In the genomic region with DNA sequence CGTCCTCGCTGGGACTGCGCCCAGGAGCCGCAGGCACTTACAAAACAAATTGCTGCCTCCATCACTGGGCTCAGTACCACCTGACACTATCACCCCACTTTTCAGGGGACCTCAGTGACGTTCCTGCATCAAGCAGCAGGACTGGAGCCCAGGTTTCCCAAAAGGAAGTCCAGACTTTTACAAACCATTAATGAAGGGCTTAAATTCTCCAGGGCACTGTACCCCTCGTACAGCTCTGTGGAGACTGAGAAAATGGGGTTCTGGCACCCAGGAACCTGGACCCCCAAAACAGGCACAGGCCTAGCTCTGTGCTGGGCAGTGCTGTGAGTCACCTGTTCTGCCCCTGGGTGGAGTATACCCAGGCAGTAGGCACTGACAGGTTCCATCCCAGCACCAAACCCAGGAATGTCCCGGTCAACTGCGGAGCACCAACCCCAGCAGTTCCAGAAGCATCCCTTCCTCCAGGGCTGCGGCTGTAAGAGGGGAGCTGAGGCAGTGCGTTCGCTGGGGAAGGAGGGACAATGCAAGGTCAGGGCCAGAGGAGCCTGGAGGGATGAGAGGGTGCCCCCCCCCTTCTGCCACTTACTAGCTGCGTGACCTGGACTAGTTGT, we compare ENCODE assay signal across 8 cellular contexts. TPM values are rescaled to one million over a fixed set of nuclear protein-coding genes. Genes with fewer than 3 reads are reported as not detected.
A peak's percentile ranks its signal among the peaks of the same experiment; 100 is the strongest.
DNase-seq lines count a peak whose midpoint lies in the region; ATAC-seq and TF ChIP-seq lines count a peak whose summit lies in the region.

No MANE protein-coding gene starts in this region.

- DNase-seq in activated naive CD4-positive, alpha-beta T cell treated with anti-CD3 and anti-CD28 coated beads, Interleukin-2, amount 10 ng/mL, durations not matched to agents 7 days and 5 days = no peak
- no peak for DNase-seq in activated naive CD4-positive, alpha-beta T cell (lab: John Stamatoyannopoulos, UW)
- no peak for DNase-seq in T-helper 17 cell
- DNase-seq in tibial nerve (ENCODE audit: low spot score in 2 of 2) = no peak
- no peak for DNase-seq in AG08395 (ENCODE audit: low spot score)
- no peak for DNase-seq in stimulated activated naive CD4-positive, alpha-beta T cell treated with Interleukin-2 at 50 U/mL for 16 hours (lab: John Stamatoyannopoulos, UW)
- DNase-seq in head of caudate nucleus = no peak

- H3K36me3 ChIP-seq in iPS-20b (ENCODE audit: insufficient read depth, low read depth, low read length) (no peaks in the 10 kb centered on the region), tibial nerve (no peaks in the 10 kb centered on the region)

- CTCF ChIA-PET in activated naive CD4-positive, alpha-beta T cell treated with anti-CD3 and anti-CD28 coated beads, Interleukin-2, amount 10 ng/mL, durations not matched to agents 7 days and 5 days (lab: Charles Lee) = interaction anchor here (0.7 to 4.5 kb wide), 37 partner anchors 9 to 559 kb away, joined by 3 to 51 read pairs (median 5); a partner anchor contains a TSS

- H3K4me1 ChIP-seq in iPS-20b (ENCODE audit: insufficient read depth, low read length) (peaks cover 9% of the 10 kb centered on the region; the same call in 1 of the 2 replicates), tibial nerve (peaks cover 0 to 27% (median 16%) of the 10 kb centered on the region in 4 donors)

- H3K4me3 ChIP-seq in iPS-20b (ENCODE audit: low read length) (peak overlapping the region; percentile 76; the same call in 1 of the 2 replicates), tibial nerve (peak overlapping the region in 3 of 4 donors; percentile 49 to 68 (median 51))

- H3K9ac ChIP-seq in iPS-20b (ENCODE audit: low read depth, low read length) = no peak overlapping the region

- TF ChIP-seq CTCF in tibial nerve (IDR thresholded peaks at IDR 0.05) = no peak

- H3K9me3 ChIP-seq in T-helper 17 cell (ENCODE audit: control insufficient read depth, low read length, poor library complexity, severe bottlenecking) = no peaks in the 10 kb centered on the region
- H3K9me3 ChIP-seq in iPS-20b (ENCODE audit: insufficient read depth, low read depth, low read length) = no peaks in the 10 kb centered on the region
- no peaks in the 10 kb centered on the region for H3K9me3 ChIP-seq in tibial nerve

- no peaks in the 10 kb centered on the region for H3K36me3 Mint-ChIP-seq in activated naive CD4-positive, alpha-beta T cell treated with anti-CD3 and anti-CD28 coated beads, Interleukin-2, amount 10 ng/mL, durations not matched to agents 7 days and 5 days
- no peaks in the 10 kb centered on the region for H3K36me3 Mint-ChIP-seq in T-helper 17 cell (ENCODE audit: low read depth)

- no peak for TF ChIP-seq EP300 in tibial nerve (IDR thresholded peaks at IDR 0.05)

- H3K9me3 Mint-ChIP-seq in activated naive CD4-positive, alpha-beta T cell treated with anti-CD3 and anti-CD28 coated beads, Interleukin-2, amount 10 ng/mL, durations not matched to agents 7 days and 5 days = no peaks in the 10 kb centered on the region

- 6 to 20% methylated on average over 8 to 10 of the region's 12 CpGs for WGBS in tibial nerve, 2 donors

- peak; percentile 1 for ATAC-seq in T-helper 17 cell

- intact Hi-C loops in head of caudate nucleus (cut with DNase I) = loop anchor here (5.0 kb wide), 2 partner anchors 185 to 285 kb away; no protein-coding TSS in a partner anchor

- H3K4me1 Mint-ChIP-seq in activated naive CD4-positive, alpha-beta T cell treated with anti-CD3 and anti-CD28 coated beads, Interleukin-2, amount 10 ng/mL, durations not matched to agents 7 days and 5 days = peaks cover 16% of the 10 kb centered on the region
- peaks cover 23% of the 10 kb centered on the region for H3K4me1 Mint-ChIP-seq in T-helper 17 cell

- H3K27ac Mint-ChIP-seq in activated naive CD4-positive, alpha-beta T cell treated with anti-CD3 and anti-CD28 coated beads, Interleukin-2, amount 10 ng/mL, durations not matched to agents 7 days and 5 days = no peak overlapping the region
- no peak overlapping the region for H3K27ac Mint-ChIP-seq in T-helper 17 cell

- H3K27me3 Mint-ChIP-seq in activated naive CD4-positive, alpha-beta T cell treated with anti-CD3 and anti-CD28 coated beads, Interleukin-2, amount 10 ng/mL, durations not matched to agents 7 days and 5 days = peaks cover 80% of the 10 kb centered on the region
- H3K27me3 Mint-ChIP-seq in T-helper 17 cell = peaks cover 32% of the 10 kb centered on the region

- peaks cover 79% of the 10 kb centered on the region for H3K27me3 ChIP-seq in iPS-20b (ENCODE audit: insufficient read depth, low read length)
- peaks cover 0 to 29% of the 10 kb centered on the region in 2 donors for H3K27me3 ChIP-seq in tibial nerve

- peak overlapping the region; percentile 80 for H3K4me3 Mint-ChIP-seq in activated naive CD4-positive, alpha-beta T cell treated with anti-CD3 and anti-CD28 coated beads, Interleukin-2, amount 10 ng/mL, durations not matched to agents 7 days and 5 days
- H3K4me3 Mint-ChIP-seq in T-helper 17 cell = peak overlapping the region; percentile 95

- no peak overlapping the region for H3K27ac ChIP-seq in iPS-20b (ENCODE audit: low read length)
- peak overlapping the region in 1 of 4 donors; percentile 92 for H3K27ac ChIP-seq in tibial nerve

- no peak for TF ChIP-seq POLR2A in tibial nerve (IDR thresholded peaks at IDR 0.05)

RNA-seq across cellular contexts. Expression of a gene that starts 24.6 kb away (rescaled TPM):
- total RNA-seq in T-helper 17 cell (not detected), tibial nerve (not detected)

RNA-seq across cellular contexts. Expression of a gene that starts 36.3 kb away (rescaled TPM):
- total RNA-seq in T-helper 17 cell = 10 to 100 TPM; 31.9 to 37.0 TPM
- 10 to 100 TPM; 13.8 to 32.4 (median 18.7) TPM for total RNA-seq in tibial nerve

RNA-seq across cellular contexts. Expression of a gene that starts 55.3 kb away (rescaled TPM):
- total RNA-seq in T-helper 17 cell (1 to 10 TPM; 4.7 to 5.9 TPM), tibial nerve (10 to 100 TPM; 14.4 to 31.5 (median 21.5) TPM)

RNA-seq across cellular contexts. Expression of a gene that starts 56.4 kb away (rescaled TPM):
- total RNA-seq in T-helper 17 cell = 100 to 1,000 TPM; 132 to 152 TPM
- total RNA-seq in tibial nerve = 100 to 1,000 TPM; 194 to 245 (median 212) TPM
